In genomic region chr10:5449823-5450222, GRCh38 we compare ENCODE assay signal across 11 cellular contexts. TPM values are rescaled to one million over a fixed set of nuclear protein-coding genes. Genes with fewer than 3 reads are reported as not detected.
A peak's percentile ranks its signal among the peaks of the same experiment; 100 is the strongest.
DNase-seq lines count a peak whose midpoint lies in the region; ATAC-seq, FAIRE-seq and TF ChIP-seq lines count a peak whose summit lies in the region.
"Had no signal": no experiment of that assay in that cellular context is flagged by ENCODE, and none has a peak within 500 bp of the region (broad histone marks: within the 10 kb centered on the region; RNA-seq: fewer than 3 reads in every experiment).

No MANE protein-coding gene starts in this region.

- peak overlapping the region in 2 of 3 experiments; percentile 26 to 89 for H3K4me3 ChIP-seq in endothelial cell of umbilical vein (replicated peaks in 1 of 3; ENCODE audit: insufficient read depth in 1 of 3, low read depth in 1 of 3, low read length in 3 of 3)
- H3K4me3 ChIP-seq in vagina: peak overlapping the region; percentile 19 to 56
- H3K4me3 ChIP-seq: BLaER1 treated with 17β-estradiol and CSF1 and Interleukin-3, amounts not matched to agents 10 nM and 100 nM had no signal

- H3K9me3 Mint-ChIP-seq in mesothelial cell of epicardium: no peaks in the 10 kb centered on the region

- H3K79me2 ChIP-seq in endothelial cell of umbilical vein (ENCODE audit: control insufficient read depth, insufficient read depth, low read length): peaks cover 36% of the 10 kb centered on the region

- FAIRE-seq in endothelial cell of umbilical vein (lab: Jason Lieb, UNC): no peak

- DNase-seq in Right ventricle myocardium inferior (ENCODE audit: missing footprints): no peak
- DNase-seq in cardiac septum (ENCODE audit: low spot score): no peak
- DNase-seq in endothelial cell of umbilical vein (ENCODE audit: low read depth, low spot score): peak; percentile 78
- no peak for DNase-seq in mesothelial cell of epicardium (ENCODE audit: low spot score in 2 of 2, unreplicated experiment in 2 of 2)
- DNase-seq in vagina (ENCODE audit: extremely low spot score in 2 of 2): no peak
- DNase-seq in DMS53 (lab: John Stamatoyannopoulos, UW): no peak
- DNase-seq in GM13976 (ENCODE audit: low spot score): no peak
- no peak for DNase-seq in NCI-H748 treated with DMSO at 0.1 percent for 48 hours (lab: John Stamatoyannopoulos, UW)
- DNase-seq: H7; stimulated activated naive CD8-positive, alpha-beta T cell treated with anti-CD3 and anti-CD28 coated beads, Interleukin-15, Interleukin-2, amounts not matched to agents 100 U/mL and 50 U/mL, for 24 hours had no signal

- intact Hi-C loops in Right ventricle myocardium inferior (cut with DNase I) (loop anchor here (5.0 kb wide), 1 partner anchor 97 kb away; no protein-coding TSS in a partner anchor), cardiac septum (cut with DNase I) (loop anchor here (10.0 kb wide), 1 partner anchor 95 kb away; no protein-coding TSS in a partner anchor), endothelial cell of umbilical vein (cut with micrococcal nuclease) (loop anchor here (5.0 to 10.0 kb wide), 2 partner anchors 145 to 422 kb away; no protein-coding TSS in a partner anchor), vagina (cut with DNase I) (loop anchor here (10.0 kb wide), 1 partner anchor 85 kb away; no protein-coding TSS in a partner anchor)

- no peaks in the 10 kb centered on the region for H4K20me1 ChIP-seq in endothelial cell of umbilical vein (replicated peaks; ENCODE audit: control insufficient read depth, extremely low read depth, insufficient read depth, low read length)
- H4K20me1 ChIP-seq: BLaER1 treated with 17β-estradiol and CSF1 and Interleukin-3, amounts not matched to agents 10 nM and 100 nM had no signal

- H3K9ac ChIP-seq in endothelial cell of umbilical vein (replicated peaks; ENCODE audit: extremely low read depth, insufficient read depth, low read length): peak overlapping the region; percentile 88
- H3K9ac ChIP-seq: BLaER1 treated with 17β-estradiol and CSF1 and Interleukin-3, amounts not matched to agents 10 nM and 100 nM had no signal

- BruUV-seq in endothelial cell of umbilical vein (replicated peaks; lab: Mats Ljungman, UMichigan): no TSS peak

- peak overlapping the region; percentile 91 for H3K4me2 ChIP-seq in endothelial cell of umbilical vein (ENCODE audit: insufficient read depth, low read length)

- H2AFZ ChIP-seq in endothelial cell of umbilical vein (ENCODE audit: low read depth, low read length): no peak overlapping the region

- H3K36me3 Mint-ChIP-seq in mesothelial cell of epicardium: peaks cover 27% of the 10 kb centered on the region

- H3K4me3 Mint-ChIP-seq in mesothelial cell of epicardium: peak overlapping the region; percentile 89

- H3K36me3 ChIP-seq in endothelial cell of umbilical vein (ENCODE audit: control insufficient read depth in 2 of 2, extremely low read depth in 1 of 2, insufficient read depth in 2 of 2, low read length in 2 of 2) (peaks cover 10 to 18% of the 10 kb centered on the region in 2 experiments), vagina (peaks cover 0 to 25% of the 10 kb centered on the region in 2 donors)

- no peaks in the 10 kb centered on the region for H3K9me1 ChIP-seq in endothelial cell of umbilical vein (replicated peaks; ENCODE audit: control insufficient read depth, extremely low read depth, insufficient read depth, low read length)

- H3K27ac Mint-ChIP-seq in mesothelial cell of epicardium: peak overlapping the region; percentile 99

- H3K4me1 ChIP-seq in endothelial cell of umbilical vein (ENCODE audit: control insufficient read depth, extremely low read depth, insufficient read depth, low read length): peaks cover 35% of the 10 kb centered on the region
- H3K4me1 ChIP-seq in vagina: peaks cover 16% of the 10 kb centered on the region

- H3K27me3 Mint-ChIP-seq in mesothelial cell of epicardium (ENCODE audit: low read depth): no peaks in the 10 kb centered on the region

- peak overlapping the region; percentile 50 for H3K27ac ChIP-seq in endothelial cell of umbilical vein (ENCODE audit: insufficient read depth, low read depth, low read length)
- peak overlapping the region; percentile 81 for H3K27ac ChIP-seq in vagina
- H3K27ac ChIP-seq: BLaER1 treated with 17β-estradiol and CSF1 and Interleukin-3, amounts not matched to agents 10 nM and 100 nM had no signal

- TF ChIP-seq POLR2A in endothelial cell of umbilical vein (IDR thresholded peaks at IDR 0.05; ENCODE audit: low read depth, low read length) (no peak), vagina (IDR thresholded peaks at IDR 0.05) (no peak)

- in situ Hi-C loops in GM13976 (cut with MboI; ENCODE audit: low sequenced_read_pairs, unreplicated experiment): no loop called here

- POLR2A ChIA-PET in endothelial cell of umbilical vein (lab: Charles Lee): no interaction called here

- H3K9me3 ChIP-seq in endothelial cell of umbilical vein (replicated peaks; ENCODE audit: control insufficient read depth, insufficient read depth, low read length): no peaks in the 10 kb centered on the region
- no peaks in the 10 kb centered on the region for H3K9me3 ChIP-seq in vagina
- H3K9me3 ChIP-seq: BLaER1 treated with 17β-estradiol and CSF1 and Interleukin-3, amounts not matched to agents 10 nM and 100 nM had no signal

- TF ChIP-seq CTCF in endothelial cell of umbilical vein (IDR thresholded peaks at IDR 0.05; ENCODE audit: extremely low read depth in 1 of 2, insufficient read depth in 1 of 2, low read depth in 1 of 2, low read length in 2 of 2) (peak in 1 of 2 donors; percentile 14), mesothelial cell of epicardium (IDR thresholded peaks at IDR 0.05; ENCODE audit: unreplicated experiment) (no peak), vagina (IDR thresholded peaks at IDR 0.05) (no peak), GM13976 (IDR thresholded peaks at IDR 0.05; ENCODE audit: borderline replicate concordance, control extremely low read depth, extremely low read depth, insufficient read depth, missing control alignments) (no peak)

- H3K27me3 ChIP-seq in endothelial cell of umbilical vein (ENCODE audit: control insufficient read depth in 2 of 2, insufficient read depth in 2 of 2, low read length in 2 of 2) (no peaks in the 10 kb centered on the region), vagina (no peaks in the 10 kb centered on the region)
- H3K27me3 ChIP-seq: BLaER1 treated with 17β-estradiol and CSF1 and Interleukin-3, amounts not matched to agents 10 nM and 100 nM had no signal

- dilution Hi-C loops in endothelial cell of umbilical vein (cut with MboI; ENCODE audit: extremely low pct_ligation_motif_present, low sequenced_read_pairs): no loop called here

- CTCF ChIA-PET in endothelial cell of umbilical vein (lab: Charles Lee): no interaction called here

- peak; percentile 51 for ATAC-seq in Right ventricle myocardium inferior
- ATAC-seq: stimulated activated naive CD8-positive, alpha-beta T cell treated with anti-CD3 and anti-CD28 coated beads, Interleukin-15, Interleukin-2, amounts not matched to agents 100 U/mL and 50 U/mL, for 24 hours had no signal

- peaks cover 43% of the 10 kb centered on the region for H3K4me1 Mint-ChIP-seq in mesothelial cell of epicardium

TF ChIP-seq in endothelial cell of umbilical vein, 7 proteins besides CTCF, POLR2A, EP300 and RAD21:
- no peak for TF ChIP-seq POLR2AphosphoS5 (IDR thresholded peaks at IDR 0.05; ENCODE audit: insufficient read depth, low read depth, low read length)
- no peak for TF ChIP-seq MAX (IDR thresholded peaks at IDR 0.05; ENCODE audit: insufficient read depth, insufficient read length)

RNA-seq across cellular contexts. Expression of gene NET1, which starts 37.5 kb away (rescaled TPM):
- total RNA-seq in Right ventricle myocardium inferior (16.2 TPM), cardiac septum (20.9 TPM), endothelial cell of umbilical vein (40.2 and 46.3 TPM in 2 replicates), mesothelial cell of epicardium (201 to 205 TPM (median 205 TPM) in 3 replicates), vagina (103 TPM)
- polyA plus RNA-seq in endothelial cell of umbilical vein: 12.3 and 14.4 TPM in 2 replicates
- 22.5 and 27.9 TPM in 2 replicates for polyA plus RNA-seq in endothelial cell of umbilical vein (2011; cell fraction: cytosol; rRNA removed)
- polyA plus RNA-seq in endothelial cell of umbilical vein (2011; cell fraction: nucleus; rRNA removed): 20.1 and 20.3 TPM in 2 replicates
- polyA plus RNA-seq in endothelial cell of umbilical vein (2012): 37.5 and 40.5 TPM in 2 replicates
- polyA minus RNA-seq in endothelial cell of umbilical vein: 41.6 and 46.4 TPM in 2 replicates
- polyA minus RNA-seq in endothelial cell of umbilical vein (2011; cell fraction: cytosol; rRNA and poly(A)+ RNA removed): 38.1 TPM
- 40.1 and 44.4 TPM in 2 replicates for polyA minus RNA-seq in endothelial cell of umbilical vein (2011; cell fraction: nucleus; rRNA and poly(A)+ RNA removed)

RNA-seq across cellular contexts. Expression of gene TUBAL3, which starts 45.2 kb away (rescaled TPM):
- not detected for total RNA-seq in Right ventricle myocardium inferior
- total RNA-seq in cardiac septum: 0.40 TPM
- total RNA-seq in endothelial cell of umbilical vein: not detected in 2 replicates
- polyA plus RNA-seq in endothelial cell of umbilical vein: not detected in 2 replicates
- not detected in 2 replicates for polyA plus RNA-seq in endothelial cell of umbilical vein (2011; cell fraction: cytosol; rRNA removed)
- 0.08 TPM in 1 of 2 replicates, not detected in the other for polyA plus RNA-seq in endothelial cell of umbilical vein (2011; cell fraction: nucleus; rRNA removed)
- polyA plus RNA-seq in endothelial cell of umbilical vein (2012): not detected in 2 replicates
- polyA minus RNA-seq in endothelial cell of umbilical vein: 0.32 TPM in 1 of 2 replicates, not detected in the other
- polyA minus RNA-seq in endothelial cell of umbilical vein (2011; cell fraction: cytosol; rRNA and poly(A)+ RNA removed): not detected
- not detected in 2 replicates for polyA minus RNA-seq in endothelial cell of umbilical vein (2011; cell fraction: nucleus; rRNA and poly(A)+ RNA removed)
- 0.11 to 0.22 TPM in 2 of 3 replicates, not detected in the other for total RNA-seq in mesothelial cell of epicardium
- total RNA-seq in vagina: not detected
- total RNA-seq: H7 had no signal

RNA-seq across cellular contexts. Expression of gene CALML5, which starts 49.5 kb away (rescaled TPM):
- not detected for total RNA-seq in Right ventricle myocardium inferior
- total RNA-seq in cardiac septum: not detected
- total RNA-seq in endothelial cell of umbilical vein: not detected in 2 replicates
- polyA plus RNA-seq in endothelial cell of umbilical vein: not detected in 2 replicates
- polyA plus RNA-seq in endothelial cell of umbilical vein (2011; cell fraction: cytosol; rRNA removed): not detected in 2 replicates
- polyA plus RNA-seq in endothelial cell of umbilical vein (2011; cell fraction: nucleus; rRNA removed): not detected in 2 replicates
- polyA plus RNA-seq in endothelial cell of umbilical vein (2012): not detected in 2 replicates
- polyA minus RNA-seq in endothelial cell of umbilical vein: not detected in 2 replicates
- polyA minus RNA-seq in endothelial cell of umbilical vein (2011; cell fraction: cytosol; rRNA and poly(A)+ RNA removed): not detected
- not detected in 2 replicates for polyA minus RNA-seq in endothelial cell of umbilical vein (2011; cell fraction: nucleus; rRNA and poly(A)+ RNA removed)
- total RNA-seq in mesothelial cell of epicardium: 0.42 TPM in 1 of 3 replicates, not detected in the others
- 102 TPM for total RNA-seq in vagina
- total RNA-seq: H7 had no signal

Comparison
In these comparisons a context has a peak if more than half of its experiments do, and no peak if none do; other contexts are left out.
1. RNA of gene CALML5, which starts 49.5 kb away (total RNA-seq): 102 TPM in vagina (single experiment); 0.42 TPM in mesothelial cell of epicardium, not detected in Right ventricle myocardium inferior (single experiment), not detected in cardiac septum (single experiment) and not detected in endothelial cell of umbilical vein; every median in the first group is over 10 times any median in the second.